10 cellular contexts compared by ENCODE assay signal in the genomic region with DNA sequence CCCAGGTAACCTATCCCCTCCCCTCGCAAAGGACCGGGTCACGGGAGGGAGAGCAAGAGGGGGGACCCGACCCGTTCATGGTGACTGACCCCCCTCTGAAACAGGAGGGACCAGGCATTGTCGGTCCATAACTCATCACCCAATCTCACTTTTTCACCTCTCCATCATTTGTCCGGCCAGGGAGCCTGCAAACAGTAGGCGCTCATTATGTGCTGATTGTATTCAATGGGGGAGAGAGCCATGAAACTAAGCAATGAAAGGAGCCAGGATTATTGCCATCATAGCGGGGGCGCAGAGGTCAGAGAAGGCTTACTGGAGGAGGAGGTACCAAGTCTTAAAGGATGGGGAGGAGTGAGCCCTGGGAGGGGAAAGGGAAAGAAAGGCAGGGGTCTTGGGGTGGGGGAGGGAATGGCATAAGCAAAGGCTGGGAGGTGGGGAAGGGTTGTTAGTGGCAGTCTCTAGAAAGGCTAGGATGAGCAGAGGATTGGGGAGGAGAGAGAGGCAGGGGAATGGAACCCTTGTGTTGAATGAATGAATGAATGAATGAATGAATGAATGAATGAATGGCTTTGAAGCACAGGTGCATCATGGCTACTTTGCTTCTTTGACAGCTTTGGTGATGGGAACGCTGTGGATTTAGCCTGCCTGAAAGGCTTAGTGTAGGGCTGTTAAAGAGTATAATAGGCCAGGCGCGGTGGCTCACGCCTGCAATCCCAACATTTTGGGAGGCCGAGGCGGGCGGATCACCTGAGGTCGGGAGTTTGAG. TPM values are rescaled to one million over a fixed set of nuclear protein-coding genes. Genes with fewer than 3 reads are reported as not detected.
DNase-seq lines count a peak whose midpoint lies in the region; ATAC-seq and TF ChIP-seq lines count a peak whose summit lies in the region.
"Had no signal": no experiment of that assay in that cellular context is flagged by ENCODE, and none has a peak within 500 bp of the region (broad histone marks: within the 10 kb centered on the region; RNA-seq: fewer than 3 reads in every experiment).

No MANE protein-coding gene starts in this region.

- H3K36me3 ChIP-seq in CD4-positive, CD25-positive, alpha-beta regulatory T cell (ENCODE audit: control insufficient read depth, insufficient read depth, low read length): peaks cover 27% of the 10 kb centered on the region

- peaks cover 15% of the 10 kb centered on the region for H3K36me3 Mint-ChIP-seq in CD4-positive, CD25-positive, alpha-beta regulatory T cell
- H3K36me3 Mint-ChIP-seq in nephron progenitor cell (ENCODE audit: low read depth): no peaks in the 10 kb centered on the region

- no peaks in the 10 kb centered on the region for H3K27me3 ChIP-seq in CD4-positive, CD25-positive, alpha-beta regulatory T cell (ENCODE audit: control insufficient read depth, insufficient read depth, low read length)

- peak overlapping the region; percentile 44 for H3K4me3 ChIP-seq in CD4-positive, CD25-positive, alpha-beta regulatory T cell (ENCODE audit: low read depth, low read length)
- H3K4me3 ChIP-seq in Jurkat, Clone E6-1 (ENCODE audit: low read length): peak overlapping the region; percentile 89
- H3K4me3 ChIP-seq in choroid plexus epithelial cell (ENCODE audit: low read depth, low read length): peak overlapping the region; percentile 95

- peak overlapping the region; percentile 67 to 92 (median 87) for H3K27ac Mint-ChIP-seq in CD4-positive, CD25-positive, alpha-beta regulatory T cell
- no peak overlapping the region for H3K27ac Mint-ChIP-seq in nephron progenitor cell

- H3K4me1 Mint-ChIP-seq in CD4-positive, CD25-positive, alpha-beta regulatory T cell: peaks cover 0 to 22% (median 8%) of the 10 kb centered on the region in 4 donors
- H3K4me1 Mint-ChIP-seq in nephron progenitor cell: no peaks in the 10 kb centered on the region

- ATAC-seq in CD4-positive, CD25-positive, alpha-beta regulatory T cell (ENCODE audit: low read depth in 2 of 2): no peak
- ATAC-seq in GM21526 (IDR thresholded peaks at IDR 0.05; ENCODE audit: low FRiP score, unreplicated experiment): no peak
- ATAC-seq in GM18511 (IDR thresholded peaks at IDR 0.05; ENCODE audit: unreplicated experiment): no peak
- ATAC-seq: PC-3 had no signal

- H3K9me3 ChIP-seq in CD4-positive, CD25-positive, alpha-beta regulatory T cell (ENCODE audit: control insufficient read depth in 2 of 2, low read length in 2 of 2): no peaks in the 10 kb centered on the region

- H3K27me3 Mint-ChIP-seq in CD4-positive, CD25-positive, alpha-beta regulatory T cell: no peaks in the 10 kb centered on the region
- H3K27me3 Mint-ChIP-seq in nephron progenitor cell (ENCODE audit: low read depth, poor library complexity): peaks cover 71% of the 10 kb centered on the region

- TF ChIP-seq CTCF in choroid plexus epithelial cell (conservative IDR thresholded peaks at IDR 0.05; ENCODE audit: low read depth, low read length): no peak
- no peak for TF ChIP-seq CTCF in nephron progenitor cell (IDR thresholded peaks at IDR 0.05)

- H3K9me3 Mint-ChIP-seq in CD4-positive, CD25-positive, alpha-beta regulatory T cell: peaks cover 0 to 3% (median 0%) of the 10 kb centered on the region in 7 donors
- peaks cover 6% of the 10 kb centered on the region for H3K9me3 Mint-ChIP-seq in nephron progenitor cell

- peaks cover 11% of the 10 kb centered on the region for H3K4me1 ChIP-seq in CD4-positive, CD25-positive, alpha-beta regulatory T cell (ENCODE audit: control insufficient read depth, insufficient read depth, low read length, poor library complexity, severe bottlenecking)

- DNase-seq in CD4-positive, CD25-positive, alpha-beta regulatory T cell: no peak
- DNase-seq in Jurkat, Clone E6-1 (ENCODE audit: low read depth, low spot score): no peak
- DNase-seq in choroid plexus epithelial cell (ENCODE audit: low read depth) (no peak), nephron progenitor cell (no peak), hypothalamus (lab: John Stamatoyannopoulos, UW) (no peak)
- no peak for DNase-seq in stimulated activated CD4-positive, alpha-beta T cell treated with anti-CD3 and anti-CD28 coated beads, Interleukin-12 subunit alpha, Interleukin-12 subunit beta, amount 100 ng/mL, for 4 hours
- DNase-seq: mesendoderm, PC-3 had no signal

- H3K4me3 Mint-ChIP-seq in CD4-positive, CD25-positive, alpha-beta regulatory T cell: peak overlapping the region; percentile 75 to 88 (median 82)
- H3K4me3 Mint-ChIP-seq in nephron progenitor cell: peak overlapping the region; percentile 4

- H3K27ac ChIP-seq in CD4-positive, CD25-positive, alpha-beta regulatory T cell (ENCODE audit: insufficient read depth, low read length, poor library complexity, severe bottlenecking): peak overlapping the region; percentile 83

RNA-seq across cellular contexts. Expression of gene SHFL, which starts 1.4 kb away (rescaled TPM):
- 93.2 TPM for total RNA-seq in CD4-positive, CD25-positive, alpha-beta regulatory T cell
- 10 to 100 TPM; 28.0 to 29.4 (median 28.6) TPM for polyA plus RNA-seq in CD4-positive, CD25-positive, alpha-beta regulatory T cell
- polyA plus RNA-seq in Jurkat, Clone E6-1 (2012; ENCODE audit: insufficient read depth, insufficient read length): 35.4 TPM

RNA-seq across cellular contexts. Expression of gene ANGPTL6, which starts 15.0 kb away (rescaled TPM):
- 0.30 TPM for total RNA-seq in CD4-positive, CD25-positive, alpha-beta regulatory T cell
- under 1 TPM; 0.18 to 0.53 (median 0.22) TPM for polyA plus RNA-seq in CD4-positive, CD25-positive, alpha-beta regulatory T cell
- polyA plus RNA-seq in Jurkat, Clone E6-1 (2012; ENCODE audit: insufficient read depth, insufficient read length): 2.3 TPM

RNA-seq across cellular contexts. Expression of gene PPAN, which starts 18.7 kb away (rescaled TPM):
- total RNA-seq in CD4-positive, CD25-positive, alpha-beta regulatory T cell: 62.2 TPM
- 10 to 100 TPM; 14.1 to 29.2 (median 21.7) TPM for polyA plus RNA-seq in CD4-positive, CD25-positive, alpha-beta regulatory T cell
- polyA plus RNA-seq in Jurkat, Clone E6-1 (2012; ENCODE audit: insufficient read depth, insufficient read length): 118 TPM

RNA-seq across cellular contexts. Expression of gene P2RY11, which starts 24.0 kb away (rescaled TPM):
- 23.0 TPM for total RNA-seq in CD4-positive, CD25-positive, alpha-beta regulatory T cell
- 1 to 10 TPM in 3 of 4 donors, under 1 TPM in 1; 0.64 to 2.2 (median 1.6) TPM for polyA plus RNA-seq in CD4-positive, CD25-positive, alpha-beta regulatory T cell
- 32.0 TPM for polyA plus RNA-seq in Jurkat, Clone E6-1 (2012; ENCODE audit: insufficient read depth, insufficient read length)

RNA-seq across cellular contexts. Expression of gene EIF3G, which starts 32.2 kb away (rescaled TPM):
- total RNA-seq in CD4-positive, CD25-positive, alpha-beta regulatory T cell: 328 TPM
- polyA plus RNA-seq in CD4-positive, CD25-positive, alpha-beta regulatory T cell: 100 to 1,000 TPM; 243 to 257 (median 253) TPM
- 349 TPM for polyA plus RNA-seq in Jurkat, Clone E6-1 (2012; ENCODE audit: insufficient read depth, insufficient read length)

Comparison
In these comparisons a context has a peak if more than half of its experiments do, and no peak if none do; other contexts are left out.
1. H3K4me3 ChIP-seq: peak in every context shown above with its lines; median percentile 95 in choroid plexus epithelial cell; 89 in Jurkat, Clone E6-1; 44 in CD4-positive, CD25-positive, alpha-beta regulatory T cell.